1 cellular context compared by ENCODE assay signal in genomic region chr1:38873027-38873969, GRCh38.
TF ChIP-seq lines count a peak whose summit lies in the region.

Gene MYCBP (minus strand): TSS chr1:38873348. CDS start chr1:38873305, 43 bp downstream.

TF ChIP-seq in HepG2, 621 proteins besides CTCF, POLR2A, EP300 and RAD21 (continued from another document):
- TF ChIP-seq ZNF646 (CRISPR knock-in tag; IDR thresholded peaks at IDR 0.05) (no peak), SUZ12 (IDR thresholded peaks at IDR 0.05; ENCODE audit: low read depth, low read length) (no peak), HOXA9 (CRISPR knock-in tag; IDR thresholded peaks at IDR 0.05; ENCODE audit: borderline replicate concordance) (no peak), CHCHD3 (CRISPR knock-in tag; IDR thresholded peaks at IDR 0.05) (peak; percentile 56; the same call in 1 of the 2 replicates), ZNF234 (CRISPR knock-in tag; conservative IDR thresholded peaks at IDR 0.05) (no peak), HDAC2 (CRISPR knock-in tag; IDR thresholded peaks at IDR 0.05) (0 out of 2 replicates have a peak, but pooled peaks have one; percentile 39), ZSCAN31 (CRISPR knock-in tag; IDR thresholded peaks at IDR 0.05; ENCODE audit: low read depth) (peak; percentile 61), ZNF225 (CRISPR knock-in tag; IDR thresholded peaks at IDR 0.05) (0 out of 2 replicates have a peak, but pooled peaks have one; percentile 4), ZNF17 (CRISPR knock-in tag; IDR thresholded peaks at IDR 0.05) (no peak), ZNF335 (CRISPR knock-in tag; IDR thresholded peaks at IDR 0.05) (0 out of 2 replicates have a peak, but pooled peaks have one; percentile 34), ATF7-NPFF (CRISPR knock-in tag; IDR thresholded peaks at IDR 0.05; ENCODE audit: low read depth) (peak; percentile 82), ZNF839 (CRISPR knock-in tag; IDR thresholded peaks at IDR 0.05; ENCODE audit: borderline replicate concordance) (0 out of 2 replicates have a peak, but pooled peaks have one; percentile 52), ZNF547 (CRISPR knock-in tag; IDR thresholded peaks at IDR 0.05) (peak; percentile 77), TMF1 (CRISPR knock-in tag; IDR thresholded peaks at IDR 0.05; ENCODE audit: low read depth) (peak; percentile 35; the same call in 1 of the 2 replicates), IRF2 (CRISPR knock-in tag; IDR thresholded peaks at IDR 0.05) (peak; percentile 50; the same call in 1 of the 2 replicates), ZMYM4 (CRISPR knock-in tag; IDR thresholded peaks at IDR 0.05) (peak; percentile 50; the same call in 1 of the 2 replicates), ZNF501 (CRISPR knock-in tag; IDR thresholded peaks at IDR 0.05) (peak; percentile 78), SIN3A (IDR thresholded peaks at IDR 0.05; ENCODE audit: borderline replicate concordance, low read depth, low read length) (peak; percentile 44; the same call in 1 of the 2 replicates), ZFP90 (CRISPR knock-in tag; IDR thresholded peaks at IDR 0.05; ENCODE audit: borderline replicate concordance) (peak; percentile 10; the same call in 1 of the 2 replicates), ZMAT3 (CRISPR knock-in tag; conservative IDR thresholded peaks at IDR 0.05) (no peak), HOXA3 (CRISPR knock-in tag; IDR thresholded peaks at IDR 0.05) (peak; percentile 69), MXD1 (CRISPR knock-in tag; IDR thresholded peaks at IDR 0.05) (peak; percentile 70; the same call in 1 of the 2 replicates), UBTF (CRISPR knock-in tag; IDR thresholded peaks at IDR 0.05) (peak; percentile 86), IKZF4 (CRISPR knock-in tag; IDR thresholded peaks at IDR 0.05; ENCODE audit: borderline replicate concordance, low read depth, not compliant biosample characterization) (peak; percentile 68), ZEB1 (IDR thresholded peaks at IDR 0.05; ENCODE audit: insufficient replicate concordance, low read depth) (peak; percentile 14), SALL1 (CRISPR knock-in tag; IDR thresholded peaks at IDR 0.05) (peak; percentile 51), YEATS2 (CRISPR knock-in tag; IDR thresholded peaks at IDR 0.05; ENCODE audit: borderline replicate concordance) (peak; percentile 77), ZFY (CRISPR knock-in tag; IDR thresholded peaks at IDR 0.05) (peak; percentile 76)
TF ChIP-seq in HepG2: peak in this region for 195.
